Comparison of ENCODE assay signal across 22 cellular contexts in genomic region chr20:53128024-53128423, GRCh38.
"Had no signal": no experiment of that assay in that cellular context is flagged by ENCODE, and none has a peak within 500 bp of the region (broad histone marks: within the 10 kb centered on the region; RNA-seq: fewer than 3 reads in every experiment).

No MANE protein-coding gene starts in this region.

- H3K27me3 ChIP-seq: heart left ventricle, spleen, testis, tibial nerve, upper lobe of right lung, vagina had no signal

- ATAC-seq: heart left ventricle; left colon; left ventricle myocardium superior; natural killer cell treated with Interleukin-12 subunit alpha and Interleukin-12 subunit beta and Interleukin-15 and Interleukin-18, amount 100 ng/mL, for 72 hours; sciatic nerve; stimulated activated memory B cell treated with anti-CD40 and anti-IgM and Interleukin-4, amounts not matched to agents 10 μg/mL and 1 μg/mL and 100 μg/mL, for 72 hours; upper lobe of right lung had no signal

- H3K27ac Mint-ChIP-seq: natural killer cell treated with Interleukin-12 subunit alpha and Interleukin-12 subunit beta and Interleukin-15 and Interleukin-18, amount 100 ng/mL, for 72 hours; stimulated activated memory B cell treated with anti-CD40 and anti-IgM and Interleukin-4, amounts not matched to agents 10 μg/mL and 1 μg/mL and 100 μg/mL, for 72 hours; stimulated activated naive CD8-positive, alpha-beta T cell treated with anti-CD3 and anti-CD28 coated beads, Interleukin-15, Interleukin-2, amounts not matched to agents 100 ng/mL and 50 ng/mL, for 24 hours had no signal

- H3K27ac ChIP-seq: heart left ventricle, parathyroid adenoma, prostate gland, spleen, testis, tibial nerve, upper lobe of right lung, vagina had no signal

- H3K27me3 Mint-ChIP-seq: stimulated activated memory B cell treated with anti-CD40 and anti-IgM and Interleukin-4, amounts not matched to agents 10 μg/mL and 1 μg/mL and 100 μg/mL, for 72 hours had no signal

- H3K9me3 ChIP-seq: heart left ventricle, prostate gland, spleen, testis, tibial nerve, upper lobe of right lung, vagina had no signal

- H3K4me3 ChIP-seq: heart left ventricle, lung, prostate gland, spleen, testis, tibial nerve, upper lobe of right lung, vagina had no signal

- DNase-seq: dermis blood vessel endothelial cell; heart left ventricle; hippocampal formation; left colon; left ventricle myocardium superior; mesenchymal stem cell; midbrain; spleen; stimulated activated CD4-positive, alpha-beta T cell treated with anti-CD3 and anti-CD28 coated beads, Interleukin-15, amount 100 ng/mL, for 24 hours; stimulated activated CD4-positive, alpha-beta T cell treated with anti-CD3 and anti-CD28 coated beads, Interleukin-1b, Interleukin-23, amount 100 ng/mL, for 48 hours; stimulated activated CD4-positive, alpha-beta T cell treated with anti-CD3 and anti-CD28 coated beads, Interleukin-4, amount 100 ng/mL, for 24 hours; testis; upper lobe of right lung had no signal

- H3K36me3 Mint-ChIP-seq: natural killer cell treated with Interleukin-12 subunit alpha and Interleukin-12 subunit beta and Interleukin-15 and Interleukin-18, amount 100 ng/mL, for 72 hours; stimulated activated memory B cell treated with anti-CD40 and anti-IgM and Interleukin-4, amounts not matched to agents 10 μg/mL and 1 μg/mL and 100 μg/mL, for 72 hours had no signal

- H3K9me3 Mint-ChIP-seq: natural killer cell treated with Interleukin-12 subunit alpha and Interleukin-12 subunit beta and Interleukin-15 and Interleukin-18, amount 100 ng/mL, for 72 hours; stimulated activated memory B cell treated with anti-CD40 and anti-IgM and Interleukin-4, amounts not matched to agents 10 μg/mL and 1 μg/mL and 100 μg/mL, for 72 hours; stimulated activated naive CD8-positive, alpha-beta T cell treated with anti-CD3 and anti-CD28 coated beads, Interleukin-15, Interleukin-2, amounts not matched to agents 100 ng/mL and 50 ng/mL, for 24 hours had no signal

- H3K4me1 ChIP-seq: parathyroid adenoma, prostate gland, upper lobe of right lung, vagina had no signal

- H3K36me3 ChIP-seq: heart left ventricle, prostate gland, spleen, tibial nerve, upper lobe of right lung, vagina had no signal

- H3K4me3 Mint-ChIP-seq: natural killer cell treated with Interleukin-12 subunit alpha and Interleukin-12 subunit beta and Interleukin-15 and Interleukin-18, amount 100 ng/mL, for 72 hours; stimulated activated memory B cell treated with anti-CD40 and anti-IgM and Interleukin-4, amounts not matched to agents 10 μg/mL and 1 μg/mL and 100 μg/mL, for 72 hours; stimulated activated naive CD8-positive, alpha-beta T cell treated with anti-CD3 and anti-CD28 coated beads, Interleukin-15, Interleukin-2, amounts not matched to agents 100 ng/mL and 50 ng/mL, for 24 hours had no signal

- H3K4me1 Mint-ChIP-seq: stimulated activated memory B cell treated with anti-CD40 and anti-IgM and Interleukin-4, amounts not matched to agents 10 μg/mL and 1 μg/mL and 100 μg/mL, for 72 hours had no signal
